In the genomic region with DNA sequence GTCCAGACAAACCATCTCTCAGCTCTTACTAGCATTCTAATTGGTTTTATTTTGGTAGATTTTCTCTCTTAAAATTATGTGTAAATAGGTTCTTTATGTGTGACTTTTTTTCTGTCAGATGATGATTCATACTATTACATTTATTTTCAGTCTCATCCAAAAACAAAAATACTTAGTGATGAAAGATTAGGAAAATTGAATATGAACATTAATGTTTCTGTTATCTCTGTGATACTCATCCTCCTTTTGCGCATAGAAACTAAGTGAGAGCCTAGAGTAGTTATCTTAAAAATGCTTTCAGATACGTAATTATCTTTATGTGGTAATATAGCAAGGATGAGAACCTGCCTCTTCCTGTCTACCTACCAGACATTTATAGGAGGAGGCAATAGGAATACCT, we compare ENCODE assay signal across 30 cellular contexts.
"Had no signal": no experiment of that assay in that cellular context is flagged by ENCODE, and none has a peak within 500 bp of the region (broad histone marks: within the 10 kb centered on the region; RNA-seq: fewer than 3 reads in every experiment).

No MANE protein-coding gene starts in this region.

- DNase-seq: activated B cell treated with CpG ODN at 0.5 μM for 24 hours; activated CD4-positive, alpha-beta T cell treated with anti-CD3 and anti-CD28 coated beads for 48 hours; activated CD4-positive, alpha-beta T cell treated with anti-CD3 and anti-CD28 coated beads, Interleukin-2, amount 50 U/mL, for 1 hour; activated CD4-positive, alpha-beta T cell treated with anti-CD3 and anti-CD28 coated beads, Interleukin-2, amount 50 U/mL, for 48 hours; activated CD8-positive, alpha-beta memory T cell treated with anti-CD3 and anti-CD28 coated beads for 24 hours; activated CD8-positive, alpha-beta T cell treated with anti-CD3 and anti-CD28 coated beads for 36 hours; activated effector memory CD4-positive, alpha-beta T cell treated with anti-CD3 and anti-CD28 coated beads, Interleukin-2, amount 50 U/mL, for 16 hours; activated naive CD4-positive, alpha-beta T cell treated with anti-CD3 and anti-CD28 coated beads for 36 hours; activated naive CD8-positive, alpha-beta T cell treated with anti-CD3 and anti-CD28 coated beads, Interleukin-2, amount 10 ng/mL, durations not matched to agents 7 days and 5 days; activated T-cell treated with anti-CD3 and anti-CD28 coated beads, Interleukin-2, amount 50 U/mL, for 1 hour; amniotic stem cell; anterior cingulate cortex; brain microvascular endothelial cell; dorsolateral prefrontal cortex; effector memory CD4-positive, alpha-beta T cell; endodermal cell; foreskin fibroblast; head of caudate nucleus; hippocampal formation; T-helper 17 cell; T1000; WERI-Rb-1 had no signal

- H3K27me3 ChIP-seq: brain microvascular endothelial cell, dorsolateral prefrontal cortex had no signal

- H3K4me1 Mint-ChIP-seq: endodermal cell had no signal

- H3K27ac Mint-ChIP-seq: activated B cell treated with CpG ODN at 0.5 μM for 24 hours; activated CD8-positive, alpha-beta T cell treated with anti-CD3 and anti-CD28 coated beads for 36 hours; activated naive CD4-positive, alpha-beta T cell treated with anti-CD3 and anti-CD28 coated beads for 36 hours; activated naive CD8-positive, alpha-beta T cell treated with anti-CD3 and anti-CD28 coated beads, Interleukin-2, amount 10 ng/mL, durations not matched to agents 7 days and 5 days; activated T-helper 1 cell treated with anti-CD3 and anti-CD28 coated beads, Interleukin-12 subunit alpha, Interleukin-12 subunit beta, Interleukin-2, Interleukin-4 antibody, amounts not matched to agents 30 ng/mL and 10 ng/mL and 1 ng/mL, durations not matched to agents 14 hours and 24 hours and 36 hours; activated T-helper 2 cell treated with anti-CD3 and anti-CD28 coated beads, Interferon-gamma antibody, Interleukin-2, Interleukin-4, amounts not matched to agents 10 μg/mL and 5 μg/mL and 100 μg/mL, durations not matched to agents 14 hours and 24 hours and 36 hours; dendritic cell treated with granulocyte-macrophage colony-stimulating factor and Interleukin-4, amounts not matched to agents 40 ng/mL and 50 ng/mL, for 4 days; endodermal cell; T-helper 17 cell; T-helper 2 cell treated with Interferon-gamma antibody and Interleukin-4, amounts not matched to agents 5 μg/mL and 100 μg/mL, for 36 hours had no signal

- H3K27ac ChIP-seq: brain microvascular endothelial cell, coronary artery, dorsolateral prefrontal cortex, WERI-Rb-1 had no signal

- H3K4me3 Mint-ChIP-seq: activated B cell treated with CpG ODN at 0.5 μM for 24 hours; activated CD8-positive, alpha-beta T cell treated with anti-CD3 and anti-CD28 coated beads for 36 hours; activated naive CD4-positive, alpha-beta T cell treated with anti-CD3 and anti-CD28 coated beads for 36 hours; activated naive CD8-positive, alpha-beta T cell treated with anti-CD3 and anti-CD28 coated beads, Interleukin-2, amount 10 ng/mL, durations not matched to agents 7 days and 5 days; activated T-helper 1 cell treated with anti-CD3 and anti-CD28 coated beads, Interleukin-12 subunit alpha, Interleukin-12 subunit beta, Interleukin-2, Interleukin-4 antibody, amounts not matched to agents 30 ng/mL and 10 ng/mL and 1 ng/mL, durations not matched to agents 14 hours and 24 hours and 36 hours; central memory CD8-positive, alpha-beta T cell; dendritic cell treated with granulocyte-macrophage colony-stimulating factor and Interleukin-4, amounts not matched to agents 40 ng/mL and 50 ng/mL, for 4 days; endodermal cell; T-helper 17 cell; T-helper 2 cell treated with Interferon-gamma antibody and Interleukin-4, amounts not matched to agents 5 μg/mL and 100 μg/mL, for 36 hours had no signal

- ATAC-seq: activated CD4-positive, CD25-positive, alpha-beta regulatory T cell treated with anti-CD3 and anti-CD28 coated beads, Interleukin-2, amount 50 U/mL, for 24 hours; activated CD8-positive, alpha-beta T cell treated with anti-CD3 and anti-CD28 coated beads for 36 hours; esophagus mucosa; T-helper 17 cell had no signal

- H3K4me3 ChIP-seq: coronary artery, dorsolateral prefrontal cortex had no signal

- H3K27me3 Mint-ChIP-seq: activated B cell treated with CpG ODN at 0.5 μM for 24 hours; activated CD8-positive, alpha-beta T cell treated with anti-CD3 and anti-CD28 coated beads for 36 hours; activated naive CD8-positive, alpha-beta T cell treated with anti-CD3 and anti-CD28 coated beads, Interleukin-2, amount 10 ng/mL, durations not matched to agents 7 days and 5 days; central memory CD8-positive, alpha-beta T cell; dendritic cell treated with granulocyte-macrophage colony-stimulating factor and Interleukin-4, amounts not matched to agents 40 ng/mL and 50 ng/mL, for 4 days; T-helper 17 cell had no signal

- H3K9me3 Mint-ChIP-seq: activated B cell treated with CpG ODN at 0.5 μM for 24 hours; activated CD8-positive, alpha-beta T cell treated with anti-CD3 and anti-CD28 coated beads for 36 hours; activated naive CD4-positive, alpha-beta T cell treated with anti-CD3 and anti-CD28 coated beads for 36 hours; activated naive CD8-positive, alpha-beta T cell treated with anti-CD3 and anti-CD28 coated beads, Interleukin-2, amount 10 ng/mL, durations not matched to agents 7 days and 5 days; activated T-helper 1 cell treated with anti-CD3 and anti-CD28 coated beads, Interleukin-12 subunit alpha, Interleukin-12 subunit beta, Interleukin-2, Interleukin-4 antibody, amounts not matched to agents 30 ng/mL and 10 ng/mL and 1 ng/mL, durations not matched to agents 14 hours and 24 hours and 36 hours; activated T-helper 2 cell treated with anti-CD3 and anti-CD28 coated beads, Interferon-gamma antibody, Interleukin-2, Interleukin-4, amounts not matched to agents 10 μg/mL and 5 μg/mL and 100 μg/mL, durations not matched to agents 14 hours and 24 hours and 36 hours; central memory CD8-positive, alpha-beta T cell; dendritic cell treated with granulocyte-macrophage colony-stimulating factor and Interleukin-4, amounts not matched to agents 40 ng/mL and 50 ng/mL, for 4 days; endodermal cell; T-helper 2 cell treated with Interferon-gamma antibody and Interleukin-4, amounts not matched to agents 5 μg/mL and 100 μg/mL, for 36 hours had no signal
